12 cellular contexts compared by ENCODE assay signal in genomic region chr3:32403663-32404062, GRCh38. TPM values are rescaled to one million over a fixed set of nuclear protein-coding genes. Genes with fewer than 3 reads are reported as not detected.
DNase-seq lines count a peak whose midpoint lies in the region; ATAC-seq and TF ChIP-seq lines count a peak whose summit lies in the region.
"Had no signal": no experiment of that assay in that cellular context is flagged by ENCODE, and none has a peak within 500 bp of the region (broad histone marks: within the 10 kb centered on the region; RNA-seq: fewer than 3 reads in every experiment).

No MANE protein-coding gene starts in this region.

- H3K4me3 ChIP-seq in lower lobe of right lung (no peak overlapping the region), prostate gland (no peak overlapping the region)
- H3K4me3 ChIP-seq: adrenal gland had no signal

- H3K4me1 Mint-ChIP-seq in IgD-negative memory B cell (peaks cover 39 to 56% (median 53%) of the 10 kb centered on the region in 3 donors), T-cell (peaks cover 84 to 86% (median 84%) of the 10 kb centered on the region in 3 donors)

- intact Hi-C loops in lower lobe of right lung (cut with DNase I) (no loop called here), prostate gland (cut with DNase I) (no loop called here)

- POLR2A ChIA-PET in T-cell (lab: Charles Lee), result interaction anchor here in 1 of 2 donors (0.6 to 0.7 kb wide), 2 partner anchors 16 to 84 kb away, joined by 3 to 6 read pairs; no protein-coding TSS in a partner anchor

- H3K36me3 ChIP-seq in lower lobe of right lung (no peaks in the 10 kb centered on the region), prostate gland (no peaks in the 10 kb centered on the region)
- H3K36me3 ChIP-seq: adrenal gland had no signal

- WGBS in prostate gland, result 56% methylated on average over 3 of the region's 3 CpGs

- no peaks in the 10 kb centered on the region for H3K9me3 Mint-ChIP-seq in IgD-negative memory B cell
- H3K9me3 Mint-ChIP-seq in T-cell, result no peaks in the 10 kb centered on the region

- H3K4me3 Mint-ChIP-seq in IgD-negative memory B cell (peak overlapping the region in 3 of 4 donors; percentile 58 to 82 (median 63)), T-cell (peak overlapping the region in 1 of 3 donors; percentile 87)

- TF ChIP-seq CTCF in lower lobe of right lung (IDR thresholded peaks at IDR 0.05) (no peak), prostate gland (IDR thresholded peaks at IDR 0.05) (no peak)

- H3K27me3 Mint-ChIP-seq in IgD-negative memory B cell (no peaks in the 10 kb centered on the region), T-cell (no peaks in the 10 kb centered on the region)

- H3K27me3 ChIP-seq in lower lobe of right lung (ENCODE audit: low read depth), result no peaks in the 10 kb centered on the region
- H3K27me3 ChIP-seq in prostate gland (replicated peaks; ENCODE audit: insufficient read depth), result no peaks in the 10 kb centered on the region
- H3K27me3 ChIP-seq: adrenal gland had no signal

- H3K4me1 ChIP-seq in lower lobe of right lung (peaks cover 94% of the 10 kb centered on the region), prostate gland (replicated peaks) (no peaks in the 10 kb centered on the region)

- H3K36me3 Mint-ChIP-seq in IgD-negative memory B cell, result no peaks in the 10 kb centered on the region
- peaks cover 31% of the 10 kb centered on the region for H3K36me3 Mint-ChIP-seq in T-cell

- peak; percentile 37 for DNase-seq in NCI-H510A treated with DMSO at 0.1 percent for 48 hours (lab: John Stamatoyannopoulos, UW)
- no peak for DNase-seq in NCI-H510A (lab: John Stamatoyannopoulos, UW)
- no peak for DNase-seq in T-cell
- no peak for DNase-seq in lower lobe of right lung
- DNase-seq in prostate gland (ENCODE audit: low spot score), result no peak
- DNase-seq: ACHN; H7; stimulated activated CD4-positive, alpha-beta T cell treated with anti-CD3 and anti-CD28 coated beads, Interleukin-2, amount 100 ng/mL, for 48 hours had no signal

- peak overlapping the region in 2 of 3 donors; percentile 66 to 80 for H3K27ac Mint-ChIP-seq in IgD-negative memory B cell
- peak overlapping the region; percentile 100 for H3K27ac Mint-ChIP-seq in T-cell

- H3K9me3 ChIP-seq in lower lobe of right lung (no peaks in the 10 kb centered on the region), prostate gland (no peaks in the 10 kb centered on the region)
- H3K9me3 ChIP-seq: adrenal gland had no signal

- no peak for ATAC-seq in T-cell (replicated peaks in 1 of 4)
- ATAC-seq in lower lobe of right lung, result no peak
- ATAC-seq in HG02885 (IDR thresholded peaks at IDR 0.05; ENCODE audit: poor library complexity, unreplicated experiment), result no peak
- ATAC-seq in GM18868 (IDR thresholded peaks at IDR 0.05; ENCODE audit: unreplicated experiment), result no peak

- CTCF ChIA-PET in T-cell (lab: Charles Lee), result interaction anchor here in 1 of 2 donors (1.6 kb wide), 1 partner anchor 28 kb away, joined by 3 read pairs; no protein-coding TSS in a partner anchor

- no peak for TF ChIP-seq POLR2A in prostate gland (IDR thresholded peaks at IDR 0.05)

- H3K27ac ChIP-seq in lower lobe of right lung (peak overlapping the region; percentile 96), prostate gland (no peak overlapping the region)

RNA-seq across cellular contexts. Expression of gene CMTM7, which starts 12.0 kb away (rescaled TPM):
- polyA plus RNA-seq in IgD-negative memory B cell, result 141 TPM
- total RNA-seq in T-cell, result 10 to 100 TPM; 40.7 to 56.7 (median 47.8) TPM
- total RNA-seq in lower lobe of right lung, result 49.9 TPM
- total RNA-seq in prostate gland, result 10 to 100 TPM; 15.6 to 33.1 TPM
